1 cellular context compared by ENCODE assay signal in genomic region chr11:114942207-114942606, GRCh38.
TF ChIP-seq lines count a peak whose summit lies in the region.

No MANE protein-coding gene starts in this region.

TF ChIP-seq in SK-N-SH treated with all-trans-retinoic acid at 6 μM for 48 hours, 23 proteins besides CTCF, POLR2A, EP300 and RAD21 (continued from another document):
- TF ChIP-seq ZNF565 (CRISPR knock-in tag; conservative IDR thresholded peaks at IDR 0.05; ENCODE audit: low read depth) (no peak), POU6F1 (CRISPR knock-in tag; IDR thresholded peaks at IDR 0.05; ENCODE audit: borderline replicate concordance, low read depth) (no peak), ZC3H10 (CRISPR knock-in tag; IDR thresholded peaks at IDR 0.05) (no peak), TSHZ2 (CRISPR knock-in tag; IDR thresholded peaks at IDR 0.05) (no peak), ZNF70 (CRISPR knock-in tag; IDR thresholded peaks at IDR 0.05) (no peak), GLIS3 (CRISPR knock-in tag; IDR thresholded peaks at IDR 0.05) (no peak), ZNF8 (CRISPR knock-in tag; IDR thresholded peaks at IDR 0.05) (no peak), ESRRG (CRISPR knock-in tag; IDR thresholded peaks at IDR 0.05) (no peak), BACH2 (CRISPR knock-in tag; IDR thresholded peaks at IDR 0.05; ENCODE audit: borderline replicate concordance) (no peak), SNAI2 (CRISPR knock-in tag; IDR thresholded peaks at IDR 0.05) (no peak), TOX (CRISPR knock-in tag; IDR thresholded peaks at IDR 0.05; ENCODE audit: borderline replicate concordance) (no peak), CSRNP3 (CRISPR knock-in tag; IDR thresholded peaks at IDR 0.05) (no peak), RARB (CRISPR knock-in tag; IDR thresholded peaks at IDR 0.05) (no peak), ARNTL (CRISPR knock-in tag; IDR thresholded peaks at IDR 0.05; ENCODE audit: borderline replicate concordance, low read depth) (no peak)
TF ChIP-seq in SK-N-SH treated with all-trans-retinoic acid at 6 μM for 48 hours: peak in this region for 0.
